In genomic region chr2:64750817-64751285, GRCh38 we compare ENCODE assay signal across 1 cellular context.
A peak's percentile ranks its signal among the peaks of the same experiment; 100 is the strongest.
TF ChIP-seq lines count a peak whose summit lies in the region.

No MANE protein-coding gene starts in this region.

TF ChIP-seq in GM12878, 131 proteins besides CTCF, POLR2A, EP300 and RAD21 (continued from another document and continues in another):
- TF ChIP-seq, protein P1, sequence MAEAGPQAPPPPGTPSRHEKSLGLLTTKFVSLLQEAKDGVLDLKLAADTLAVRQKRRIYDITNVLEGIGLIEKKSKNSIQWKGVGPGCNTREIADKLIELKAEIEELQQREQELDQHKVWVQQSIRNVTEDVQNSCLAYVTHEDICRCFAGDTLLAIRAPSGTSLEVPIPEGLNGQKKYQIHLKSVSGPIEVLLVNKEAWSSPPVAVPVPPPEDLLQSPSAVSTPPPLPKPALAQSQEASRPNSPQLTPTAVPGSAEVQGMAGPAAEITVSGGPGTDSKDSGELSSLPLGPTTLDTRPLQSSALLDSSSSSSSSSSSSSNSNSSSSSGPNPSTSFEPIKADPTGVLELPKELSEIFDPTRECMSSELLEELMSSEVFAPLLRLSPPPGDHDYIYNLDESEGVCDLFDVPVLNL (IDR thresholded peaks at IDR 0.05; ENCODE audit: low read depth, low read length): no peak
- TF ChIP-seq IRF3 (IDR thresholded peaks at IDR 0.05) (peak; percentile 63; the same call in 1 of the 2 replicates), ZBTB4 (CRISPR knock-in tag; IDR thresholded peaks at IDR 0.05) (no peak), YY1 (IDR thresholded peaks at IDR 0.05; ENCODE audit: low read depth, low read length) (peak; percentile 79), HDGF (IDR thresholded peaks at IDR 0.05) (no peak; the same call in 1 of the 2 replicates), ZNF24 (IDR thresholded peaks at IDR 0.05) (no peak), GATAD2B (conservative IDR thresholded peaks at IDR 0.05; ENCODE audit: low read depth) (no peak), JUNB (IDR thresholded peaks at IDR 0.05) (no peak), BCL11A (IDR thresholded peaks at IDR 0.05; ENCODE audit: low read depth, low read length) (no peak), ESRRA (IDR thresholded peaks at IDR 0.05; ENCODE audit: low read length) (no peak), HDAC6 (IDR thresholded peaks at IDR 0.05; ENCODE audit: unreplicated experiment) (no peak), MEF2A (IDR thresholded peaks at IDR 0.05; ENCODE audit: insufficient read depth, low read depth, low read length) (no peak), FOXM1 (IDR thresholded peaks at IDR 0.05; ENCODE audit: low read depth, low read length) (no peak), WRNIP1 (IDR thresholded peaks at IDR 0.05; ENCODE audit: borderline replicate concordance, low read depth, low read length) (no peak), ZBTB11 (CRISPR knock-in tag; IDR thresholded peaks at IDR 0.05) (no peak), TAF1 (IDR thresholded peaks at IDR 0.05; ENCODE audit: borderline replicate concordance, low read depth, low read length) (peak; percentile 93), ASH2L (IDR thresholded peaks at IDR 0.05; ENCODE audit: borderline replicate concordance, low read depth) (no peak), MLLT1 (IDR thresholded peaks at IDR 0.05) (no peak), KDM1A (IDR thresholded peaks at IDR 0.05; ENCODE audit: borderline replicate concordance) (no peak), ATF7 (IDR thresholded peaks at IDR 0.05; ENCODE audit: low read depth) (no peak), SMC3 (IDR thresholded peaks at IDR 0.05; ENCODE audit: borderline replicate concordance, low read length) (peak; percentile 4; the same call in 1 of the 2 replicates), SMAD1 (IDR thresholded peaks at IDR 0.05; ENCODE audit: low read depth, partially characterized antibody) (no peak), NRF1 (conservative IDR thresholded peaks at IDR 0.05; ENCODE audit: low read depth, low read length) (no peak), RB1 (IDR thresholded peaks at IDR 0.05; ENCODE audit: borderline replicate concordance) (0 out of 2 replicates have a peak, but pooled peaks have one; percentile 49), CBFB (IDR thresholded peaks at IDR 0.05; ENCODE audit: low read depth) (no peak), ZBTB40 (IDR thresholded peaks at IDR 0.05; ENCODE audit: borderline replicate concordance) (no peak), ZNF207 (IDR thresholded peaks at IDR 0.05; ENCODE audit: borderline replicate concordance) (no peak), RELA (IDR thresholded peaks at IDR 0.05; ENCODE audit: borderline replicate concordance, partially characterized antibody) (no peak), NFYA (IDR thresholded peaks at IDR 0.05; ENCODE audit: borderline replicate concordance, low read depth, low read length) (no peak), LARP7 (IDR thresholded peaks at IDR 0.05) (no peak), ZNF687 (IDR thresholded peaks at IDR 0.05) (no peak)
- TF ChIP-seq, protein P2, sequence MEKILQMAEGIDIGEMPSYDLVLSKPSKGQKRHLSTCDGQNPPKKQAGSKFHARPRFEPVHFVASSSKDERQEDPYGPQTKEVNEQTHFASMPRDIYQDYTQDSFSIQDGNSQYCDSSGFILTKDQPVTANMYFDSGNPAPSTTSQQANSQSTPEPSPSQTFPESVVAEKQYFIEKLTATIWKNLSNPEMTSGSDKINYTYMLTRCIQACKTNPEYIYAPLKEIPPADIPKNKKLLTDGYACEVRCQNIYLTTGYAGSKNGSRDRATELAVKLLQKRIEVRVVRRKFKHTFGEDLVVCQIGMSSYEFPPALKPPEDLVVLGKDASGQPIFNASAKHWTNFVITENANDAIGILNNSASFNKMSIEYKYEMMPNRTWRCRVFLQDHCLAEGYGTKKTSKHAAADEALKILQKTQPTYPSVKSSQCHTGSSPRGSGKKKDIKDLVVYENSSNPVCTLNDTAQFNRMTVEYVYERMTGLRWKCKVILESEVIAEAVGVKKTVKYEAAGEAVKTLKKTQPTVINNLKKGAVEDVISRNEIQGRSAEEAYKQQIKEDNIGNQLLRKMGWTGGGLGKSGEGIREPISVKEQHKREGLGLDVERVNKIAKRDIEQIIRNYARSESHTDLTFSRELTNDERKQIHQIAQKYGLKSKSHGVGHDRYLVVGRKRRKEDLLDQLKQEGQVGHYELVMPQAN (conservative IDR thresholded peaks at IDR 0.05): no peak
- TF ChIP-seq, protein P3, sequence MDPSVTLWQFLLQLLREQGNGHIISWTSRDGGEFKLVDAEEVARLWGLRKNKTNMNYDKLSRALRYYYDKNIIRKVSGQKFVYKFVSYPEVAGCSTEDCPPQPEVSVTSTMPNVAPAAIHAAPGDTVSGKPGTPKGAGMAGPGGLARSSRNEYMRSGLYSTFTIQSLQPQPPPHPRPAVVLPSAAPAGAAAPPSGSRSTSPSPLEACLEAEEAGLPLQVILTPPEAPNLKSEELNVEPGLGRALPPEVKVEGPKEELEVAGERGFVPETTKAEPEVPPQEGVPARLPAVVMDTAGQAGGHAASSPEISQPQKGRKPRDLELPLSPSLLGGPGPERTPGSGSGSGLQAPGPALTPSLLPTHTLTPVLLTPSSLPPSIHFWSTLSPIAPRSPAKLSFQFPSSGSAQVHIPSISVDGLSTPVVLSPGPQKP (IDR thresholded peaks at IDR 0.05; ENCODE audit: low read depth, low read length): no peak
